In genomic region chr2:182241936-182242335, GRCh38 we compare ENCODE assay signal across 22 cellular contexts.
"Had no signal": no experiment of that assay in that cellular context is flagged by ENCODE, and none has a peak within 500 bp of the region (broad histone marks: within the 10 kb centered on the region; RNA-seq: fewer than 3 reads in every experiment).

No MANE protein-coding gene starts in this region.

- H3K27ac ChIP-seq: ascending aorta, breast epithelium, colonic mucosa, esophagus muscularis mucosa, lower lobe of right lung had no signal

- H3K9me3 Mint-ChIP-seq: activated naive CD4-positive, alpha-beta T cell treated with anti-CD3 and anti-CD28 coated beads, Interleukin-2, amount 50 U/mL, for 72 hours; activated T-helper 1 cell treated with anti-CD3 and anti-CD28 coated beads, Interleukin-12 subunit alpha, Interleukin-12 subunit beta, Interleukin-2, Interleukin-4 antibody, amounts not matched to agents 30 ng/mL and 10 ng/mL and 1 ng/mL, durations not matched to agents 14 hours and 24 hours and 36 hours; central memory CD8-positive, alpha-beta T cell; effector memory CD8-positive, alpha-beta T cell; naive B cell; stimulated activated naive CD8-positive, alpha-beta T cell treated with anti-CD3 and anti-CD28 coated beads, Interleukin-15, Interleukin-2, amounts not matched to agents 100 ng/mL and 50 ng/mL, for 24 hours had no signal

- H3K4me1 Mint-ChIP-seq: central memory CD8-positive, alpha-beta T cell had no signal

- ATAC-seq: activated CD4-positive, CD25-positive, alpha-beta regulatory T cell treated with anti-CD3 and anti-CD28 coated beads, Interleukin-2, amount 50 U/mL, for 24 hours; activated CD8-positive, alpha-beta T cell treated with anti-CD3 and anti-CD28 coated beads, Interleukin-2, amount 10 ng/mL, durations not matched to agents 7 days and 5 days; activated naive CD4-positive, alpha-beta T cell treated with anti-CD3 and anti-CD28 coated beads, Interleukin-2, amount 50 U/mL, for 72 hours; effector memory CD8-positive, alpha-beta T cell; lower lobe of right lung had no signal

- H3K4me3 Mint-ChIP-seq: activated CD8-positive, alpha-beta T cell treated with anti-CD3 and anti-CD28 coated beads, Interleukin-2, amount 10 ng/mL, durations not matched to agents 7 days and 5 days; activated T-helper 1 cell treated with anti-CD3 and anti-CD28 coated beads, Interleukin-12 subunit alpha, Interleukin-12 subunit beta, Interleukin-2, Interleukin-4 antibody, amounts not matched to agents 30 ng/mL and 10 ng/mL and 1 ng/mL, durations not matched to agents 14 hours and 24 hours and 36 hours; central memory CD8-positive, alpha-beta T cell; effector memory CD8-positive, alpha-beta T cell; naive B cell; neural crest cell; stimulated activated naive CD8-positive, alpha-beta T cell treated with anti-CD3 and anti-CD28 coated beads, Interleukin-15, Interleukin-2, amounts not matched to agents 100 ng/mL and 50 ng/mL, for 24 hours had no signal

- H3K4me1 ChIP-seq: ascending aorta, breast epithelium, colonic mucosa, esophagus muscularis mucosa, lower lobe of right lung had no signal

- H3K27me3 ChIP-seq: ascending aorta, breast epithelium, colonic mucosa, dorsolateral prefrontal cortex, esophagus muscularis mucosa, heart right ventricle, tibial artery had no signal

- H3K27ac Mint-ChIP-seq: activated CD8-positive, alpha-beta T cell treated with anti-CD3 and anti-CD28 coated beads, Interleukin-2, amount 10 ng/mL, durations not matched to agents 7 days and 5 days; activated naive CD4-positive, alpha-beta T cell treated with anti-CD3 and anti-CD28 coated beads, Interleukin-2, amount 50 U/mL, for 72 hours; activated T-helper 1 cell treated with anti-CD3 and anti-CD28 coated beads, Interleukin-12 subunit alpha, Interleukin-12 subunit beta, Interleukin-2, Interleukin-4 antibody, amounts not matched to agents 30 ng/mL and 10 ng/mL and 1 ng/mL, durations not matched to agents 14 hours and 24 hours and 36 hours; effector memory CD8-positive, alpha-beta T cell; naive B cell; stimulated activated naive CD8-positive, alpha-beta T cell treated with anti-CD3 and anti-CD28 coated beads, Interleukin-15, Interleukin-2, amounts not matched to agents 100 ng/mL and 50 ng/mL, for 24 hours had no signal

- FAIRE-seq: endothelial cell of umbilical vein, keratinocyte had no signal

- H3K9me3 ChIP-seq: ascending aorta, breast epithelium, colonic mucosa, esophagus muscularis mucosa, heart right ventricle, lower lobe of right lung, tibial artery had no signal

- H3K4me3 ChIP-seq: ascending aorta, breast epithelium, colonic mucosa, dorsolateral prefrontal cortex, esophagus muscularis mucosa, heart right ventricle, lower lobe of right lung, tibial artery had no signal

- H3K36me3 Mint-ChIP-seq: activated naive CD4-positive, alpha-beta T cell treated with anti-CD3 and anti-CD28 coated beads, Interleukin-2, amount 50 U/mL, for 72 hours; naive B cell had no signal

- DNase-seq: activated CD4-positive, alpha-beta T cell treated with anti-CD3 and anti-CD28 coated beads, Interleukin-2, amount 50 U/mL, for 1 hour; activated CD8-positive, alpha-beta T cell treated with anti-CD3 and anti-CD28 coated beads, Interleukin-2, amount 10 ng/mL, durations not matched to agents 7 days and 5 days; activated gamma-delta T cell treated with Interleukin-2 at 50 U/mL for 16 hours; colonic mucosa; effector memory CD8-positive, alpha-beta T cell; heart right ventricle; lower lobe of right lung; naive B cell; stimulated activated CD4-positive, alpha-beta T cell treated with anti-CD3 and anti-CD28 coated beads, Interleukin-12 subunit alpha, Interleukin-12 subunit beta, amount 100 ng/mL, for 4 hours; tibial artery had no signal

- H3K27me3 Mint-ChIP-seq: central memory CD8-positive, alpha-beta T cell; effector memory CD8-positive, alpha-beta T cell; stimulated activated naive CD8-positive, alpha-beta T cell treated with anti-CD3 and anti-CD28 coated beads, Interleukin-15, Interleukin-2, amounts not matched to agents 100 ng/mL and 50 ng/mL, for 24 hours had no signal

- H3K36me3 ChIP-seq: ascending aorta, breast epithelium, colonic mucosa, esophagus muscularis mucosa, lower lobe of right lung, tibial artery had no signal
